ENCODE assay signal across 8 cellular contexts in genomic region chr9:129177443-129177790, GRCh38. TPM values are rescaled to one million over a fixed set of nuclear protein-coding genes. Genes with fewer than 3 reads are reported as not detected.
DNase-seq lines count a peak whose midpoint lies in the region; ATAC-seq, FAIRE-seq and TF ChIP-seq lines count a peak whose summit lies in the region.

No MANE protein-coding gene starts in this region.

- ATAC-seq in GM21737 (IDR thresholded peaks at IDR 0.05; ENCODE audit: unreplicated experiment): peak; percentile 13
- ATAC-seq in HG03442 (IDR thresholded peaks at IDR 0.05; ENCODE audit: unreplicated experiment): no peak

- DNase-seq in NB4 (ENCODE audit: low read depth) (no peak), GM12892 (ENCODE audit: insufficient read length) (no peak)
- DNase-seq in stimulated activated CD4-positive, alpha-beta T cell treated with anti-CD3 and anti-CD28 coated beads, Interleukin-1b, Interleukin-23, amount 100 ng/mL, for 48 hours: no peak

- H3K4me3 Mint-ChIP-seq in dendritic cell treated with granulocyte-macrophage colony-stimulating factor and Interleukin-4, amounts not matched to agents 40 ng/mL and 50 ng/mL, for 4 days: peak overlapping the region; percentile 99
- peak overlapping the region; percentile 95 to 97 (median 96) for H3K4me3 Mint-ChIP-seq in nephron

- H3K4me3 ChIP-seq in GM12875 (ENCODE audit: low read depth, low read length) (peak overlapping the region; percentile 48), NB4 (ENCODE audit: low read depth, low read length) (peak overlapping the region; percentile 48)

- peaks cover 36% of the 10 kb centered on the region for H3K27me3 Mint-ChIP-seq in dendritic cell treated with granulocyte-macrophage colony-stimulating factor and Interleukin-4, amounts not matched to agents 40 ng/mL and 50 ng/mL, for 4 days
- H3K27me3 Mint-ChIP-seq in nephron (ENCODE audit: low read depth): peaks cover 24% of the 10 kb centered on the region

- no peak for FAIRE-seq in GM12892 (lab: Jason Lieb, UNC)

- intact Hi-C loops in dendritic cell treated with granulocyte-macrophage colony-stimulating factor and Interleukin-4, amounts not matched to agents 40 ng/mL and 50 ng/mL, for 4 days (cut with micrococcal nuclease): loop anchor here (5.0 to 10.0 kb wide), 5 partner anchors 35 to 437 kb away; no protein-coding TSS in a partner anchor

- no peak for TF ChIP-seq POLR2A in NB4 (IDR thresholded peaks at IDR 0.05; ENCODE audit: extremely low read depth, insufficient read length)
- TF ChIP-seq POLR2A in GM12892 (IDR thresholded peaks at IDR 0.05; ENCODE audit: low read depth, low read length): no peak

- no peaks in the 10 kb centered on the region for H3K9me3 Mint-ChIP-seq in dendritic cell treated with granulocyte-macrophage colony-stimulating factor and Interleukin-4, amounts not matched to agents 40 ng/mL and 50 ng/mL, for 4 days
- no peaks in the 10 kb centered on the region for H3K9me3 Mint-ChIP-seq in nephron

- H3K4me1 Mint-ChIP-seq in dendritic cell treated with granulocyte-macrophage colony-stimulating factor and Interleukin-4, amounts not matched to agents 40 ng/mL and 50 ng/mL, for 4 days (ENCODE audit: low read depth): peaks cover 39% of the 10 kb centered on the region
- H3K4me1 Mint-ChIP-seq in nephron: peaks cover 36% of the 10 kb centered on the region

- H3K27ac Mint-ChIP-seq in dendritic cell treated with granulocyte-macrophage colony-stimulating factor and Interleukin-4, amounts not matched to agents 40 ng/mL and 50 ng/mL, for 4 days: peak overlapping the region; percentile 91
- H3K27ac Mint-ChIP-seq in nephron: peak overlapping the region; percentile 81 to 99 (median 95)

- TF ChIP-seq CTCF in GM12875 (IDR thresholded peaks at IDR 0.05; ENCODE audit: borderline replicate concordance, insufficient read depth, low read depth, low read length) (no peak), NB4 (IDR thresholded peaks at IDR 0.05; ENCODE audit: low read depth, low read length) (no peak), nephron (IDR thresholded peaks at IDR 0.05; ENCODE audit: unreplicated experiment in 3 of 3) (no peak)

- H3K36me3 Mint-ChIP-seq in dendritic cell treated with granulocyte-macrophage colony-stimulating factor and Interleukin-4, amounts not matched to agents 40 ng/mL and 50 ng/mL, for 4 days (ENCODE audit: low read depth): peaks cover 18% of the 10 kb centered on the region
- no peaks in the 10 kb centered on the region for H3K36me3 Mint-ChIP-seq in nephron (ENCODE audit: low read depth)

RNA-seq across cellular contexts. Expression of gene IER5L, which starts 0.6 kb away (rescaled TPM):
- polyA plus RNA-seq in GM12892 (2012; ENCODE audit: missing spikeins): not detected
